ENCODE assay signal across 8 cellular contexts in genomic region chr15:67107014-67107812, GRCh38. TPM values are rescaled to one million over a fixed set of nuclear protein-coding genes. Genes with fewer than 3 reads are reported as not detected.
DNase-seq lines count a peak whose midpoint lies in the region; ATAC-seq and TF ChIP-seq lines count a peak whose summit lies in the region.

No MANE protein-coding gene starts in this region.

- H3K36me3 ChIP-seq in BJ (ENCODE audit: control insufficient read depth, insufficient read depth, low read length) = peaks cover 5% of the 10 kb centered on the region

- ATAC-seq in GM19395 (IDR thresholded peaks at IDR 0.05; ENCODE audit: unreplicated experiment) (no peak), GM19463 (IDR thresholded peaks at IDR 0.05; ENCODE audit: unreplicated experiment) (no peak)

- no peak for TF ChIP-seq CTCF in BJ (IDR thresholded peaks at IDR 0.05; ENCODE audit: insufficient read depth, low read depth, low read length)
- TF ChIP-seq CTCF in epithelial cell of proximal tubule (conservative IDR thresholded peaks at IDR 0.05; ENCODE audit: low read depth, low read length) = no peak
- no peak for TF ChIP-seq CTCF in nephron progenitor cell (IDR thresholded peaks at IDR 0.05)

- H3K27me3 ChIP-seq in BJ (ENCODE audit: control insufficient read depth, insufficient read depth, low read length) = no peaks in the 10 kb centered on the region

- no peak overlapping the region for H3K4me3 Mint-ChIP-seq in nephron progenitor cell

- H3K9me3 Mint-ChIP-seq in nephron progenitor cell = peaks cover 19% of the 10 kb centered on the region

- CTCF ChIA-PET in BJ (lab: Yijun Ruan, JAX) = interaction anchor here (0.6 to 1.7 kb wide), 4 partner anchors 17 to 77 kb away, joined by 3 to 4 read pairs (median 4); partner anchors contain the start of gene SMAD3

- H3K4me3 ChIP-seq in BJ (ENCODE audit: low read depth, low read length) (no peak overlapping the region), epithelial cell of proximal tubule (ENCODE audit: low read depth, low read length) (no peak overlapping the region)

- H3K27me3 Mint-ChIP-seq in nephron progenitor cell (ENCODE audit: low read depth, poor library complexity) = peaks cover 3% of the 10 kb centered on the region

- POLR2A ChIA-PET in BJ (lab: Charles Lee) = interaction anchor here (0.6 kb wide), 1 partner anchor 9 kb away, joined by 4 read pairs; no protein-coding TSS in a partner anchor

- no peaks in the 10 kb centered on the region for H3K4me1 Mint-ChIP-seq in nephron progenitor cell

- H3K27ac Mint-ChIP-seq in nephron progenitor cell = peak overlapping the region; percentile 65

- DNase-seq in BJ (ENCODE audit: low read depth) (peak; percentile 96), M059J (ENCODE audit: low read depth) (peak; percentile 100), epithelial cell of proximal tubule (ENCODE audit: low read depth) (peak; percentile 97), nephron progenitor cell (no peak)
- no peak for DNase-seq in activated effector memory CD4-positive, alpha-beta T cell treated with Interleukin-2 at 50 U/mL for 16 hours
- DNase-seq in stimulated activated CD4-positive, alpha-beta T cell treated with anti-CD3 and anti-CD28 coated beads, Interleukin-1b, Interleukin-23, amount 100 ng/mL, for 48 hours = no peak

- H3K36me3 Mint-ChIP-seq in nephron progenitor cell (ENCODE audit: low read depth) = peaks cover 26% of the 10 kb centered on the region

RNA-seq across cellular contexts. Expression of gene SMAD3, which starts 41.8 kb away (rescaled TPM):
- polyA plus RNA-seq in BJ (2011; rRNA removed) = 35.1 and 59.4 TPM in 2 replicates
- 58.3 and 68.0 TPM in 2 replicates for polyA minus RNA-seq in BJ (2011; rRNA and poly(A)+ RNA removed)
- 32.6 and 46.7 TPM in 2 replicates for total RNA-seq in M059J (2014; rRNA removed; shearing (Covaris generic))
- 58.2 and 97.4 TPM in 2 replicates for total RNA-seq in epithelial cell of proximal tubule

Comparison
In these comparisons a context has a peak if more than half of its experiments do, and no peak if none do; other contexts are left out.
1. DNase-seq: peak in BJ (single experiment), M059J (single experiment) and epithelial cell of proximal tubule (single experiment); none in nephron progenitor cell (single experiment), activated effector memory CD4-positive, alpha-beta T cell treated with Interleukin-2 at 50 U/mL for 16 hours (single experiment) and stimulated activated CD4-positive, alpha-beta T cell treated with anti-CD3 and anti-CD28 coated beads, Interleukin-1b, Interleukin-23, amount 100 ng/mL, for 48 hours (single experiment).